In the genomic region with DNA sequence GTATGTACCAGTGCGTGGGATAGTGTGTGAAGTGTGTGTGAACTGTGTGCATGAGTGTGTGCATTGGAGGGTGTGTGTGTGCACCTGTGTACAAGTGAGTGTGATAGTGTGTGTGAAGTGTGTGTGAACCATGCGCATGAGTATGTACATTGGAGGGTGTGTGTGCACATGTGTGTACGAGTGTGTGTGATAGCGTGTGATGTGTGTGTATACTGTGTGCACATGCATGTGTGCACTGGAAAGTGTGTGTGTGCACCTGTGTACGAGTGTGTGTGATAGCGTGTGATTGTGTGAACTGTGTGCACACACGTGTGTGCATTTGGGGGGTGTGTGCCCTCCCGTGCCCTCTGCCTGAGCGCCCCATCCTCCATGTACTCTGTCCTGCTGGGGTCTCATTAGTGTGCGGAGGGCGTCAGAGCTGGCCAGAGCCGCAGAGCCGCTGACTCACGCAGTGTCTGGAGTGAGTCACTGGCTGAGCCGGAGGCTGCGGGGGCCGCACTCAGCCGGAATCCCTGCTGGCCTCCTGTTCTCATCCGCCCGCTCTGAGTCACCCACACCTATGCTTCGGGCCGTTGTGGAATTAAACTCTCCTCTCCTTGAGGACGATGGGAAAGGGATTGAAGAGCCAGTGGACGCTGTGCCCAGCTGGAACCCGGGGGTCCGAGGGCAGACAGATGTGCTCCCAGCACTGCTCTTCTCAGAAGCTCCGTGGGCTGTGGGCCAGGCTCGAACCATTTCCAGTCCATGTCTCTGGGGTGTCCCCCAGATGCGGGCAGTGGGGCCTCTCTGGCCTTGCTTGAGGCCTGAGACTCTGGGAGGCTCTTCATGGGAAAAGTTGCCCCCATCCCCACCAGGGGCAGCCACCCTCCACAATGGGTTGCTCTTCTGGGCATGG, we compare ENCODE assay signal across 9 cellular contexts. TPM values are rescaled to one million over a fixed set of nuclear protein-coding genes. Genes with fewer than 3 reads are reported as not detected.
DNase-seq lines count a peak whose midpoint lies in the region; ATAC-seq, FAIRE-seq and TF ChIP-seq lines count a peak whose summit lies in the region.
"Had no signal": no experiment of that assay in that cellular context is flagged by ENCODE, and none has a peak within 500 bp of the region (broad histone marks: within the 10 kb centered on the region; RNA-seq: fewer than 3 reads in every experiment).

No MANE protein-coding gene starts in this region.

- H3K36me3 Mint-ChIP-seq in CD8-positive, alpha-beta T cell, result no peaks in the 10 kb centered on the region

- peak; percentile 48 for TF ChIP-seq POLR2A in endothelial cell of umbilical vein (IDR thresholded peaks at IDR 0.05; ENCODE audit: low read depth, low read length)

- peak overlapping the region; percentile 29 for H2AK5ac ChIP-seq in neuronal stem cell (ENCODE audit: low read depth, low read length)

- no CpG with 5 or more reads among the region's 29 CpGs for WGBS in neuronal stem cell (ENCODE audit: extremely low coverage in 2 of 2, insufficient read length in 2 of 2, insufficient replicate concordance in 1 of 2), 2 donors

- H3K4me1 Mint-ChIP-seq in CD8-positive, alpha-beta T cell (ENCODE audit: low read depth), result peaks cover 5% of the 10 kb centered on the region

- no peak overlapping the region for H3K4me3 ChIP-seq in endothelial cell of umbilical vein (replicated peaks in 1 of 3; ENCODE audit: insufficient read depth in 1 of 3, low read depth in 1 of 3, low read length in 3 of 3)
- H3K4me3 ChIP-seq in neuronal stem cell (ENCODE audit: low read length in 2 of 2), result peak overlapping the region in 1 of 2 donors; percentile 7
- no peak overlapping the region for H3K4me3 ChIP-seq in CD8-positive, alpha-beta T cell (ENCODE audit: low read depth, low read length)

- no peaks in the 10 kb centered on the region for H4K20me1 ChIP-seq in endothelial cell of umbilical vein (replicated peaks; ENCODE audit: control insufficient read depth, extremely low read depth, insufficient read depth, low read length)

- CTCF ChIA-PET in endothelial cell of umbilical vein (lab: Charles Lee), result interaction anchor here (0.8 to 2.8 kb wide), 7 partner anchors 10 to 142 kb away, joined by 3 to 10 read pairs (median 4); partner anchors contain the start of gene STX16
- CTCF ChIA-PET in CD8-positive, alpha-beta T cell (lab: Charles Lee), result no interaction called here

- H3K36me3 ChIP-seq in endothelial cell of umbilical vein (ENCODE audit: control insufficient read depth in 2 of 2, extremely low read depth in 1 of 2, insufficient read depth in 2 of 2, low read length in 2 of 2) (no peaks in the 10 kb centered on the region), neuronal stem cell (replicated peaks in 1 of 2; ENCODE audit: control insufficient read depth in 2 of 2, insufficient read depth in 2 of 2, low read length in 2 of 2) (no peaks in the 10 kb centered on the region)
- H3K36me3 ChIP-seq in CD8-positive, alpha-beta T cell (ENCODE audit: insufficient read depth, low read length), result no peaks in the 10 kb centered on the region

- H3K4me2 ChIP-seq in endothelial cell of umbilical vein (ENCODE audit: insufficient read depth, low read length), result no peak overlapping the region
- H3K4me2 ChIP-seq in neuronal stem cell (ENCODE audit: insufficient read depth, low read length, poor library complexity, severe bottlenecking), result no peak overlapping the region

- peak overlapping the region; percentile 52 for H4K8ac ChIP-seq in neuronal stem cell (ENCODE audit: low read depth, low read length)

- H3K4me1 ChIP-seq in endothelial cell of umbilical vein (ENCODE audit: control insufficient read depth, extremely low read depth, insufficient read depth, low read length) (peaks cover 28% of the 10 kb centered on the region), neuronal stem cell (ENCODE audit: control insufficient read depth in 2 of 2, insufficient read depth in 1 of 2, low read depth in 1 of 2, low read length in 2 of 2) (peaks cover 2 to 6% of the 10 kb centered on the region in 2 donors)
- H3K4me1 ChIP-seq in CD8-positive, alpha-beta T cell (ENCODE audit: insufficient read depth, low read length), result peaks cover 22% of the 10 kb centered on the region

- no peak for ATAC-seq in CD8-positive, alpha-beta T cell

- H3K4ac ChIP-seq in neuronal stem cell (ENCODE audit: low read length), result peak overlapping the region; percentile 28

- TSS peak; percentile 54 for BruUV-seq in endothelial cell of umbilical vein (replicated peaks; lab: Mats Ljungman, UMichigan)

- peaks cover 2% of the 10 kb centered on the region for H3K79me1 ChIP-seq in neuronal stem cell (ENCODE audit: low read depth, low read length)

- H2BK120ac ChIP-seq in neuronal stem cell (ENCODE audit: low read depth, low read length), result peak overlapping the region; percentile 19

- H3K27me3 Mint-ChIP-seq in CD8-positive, alpha-beta T cell (ENCODE audit: low read depth), result peaks cover 11% of the 10 kb centered on the region

- H3K4me3 Mint-ChIP-seq in CD8-positive, alpha-beta T cell, result no peak overlapping the region

- no peak overlapping the region for H3K27ac Mint-ChIP-seq in CD8-positive, alpha-beta T cell

- dilution Hi-C loops in endothelial cell of umbilical vein (cut with MboI; ENCODE audit: extremely low pct_ligation_motif_present, low sequenced_read_pairs), result loop anchor here (25.0 kb wide), 1 partner anchor 213 kb away; no protein-coding TSS in a partner anchor

- H3K9ac ChIP-seq in endothelial cell of umbilical vein (replicated peaks; ENCODE audit: extremely low read depth, insufficient read depth, low read length) (no peak overlapping the region), neuronal stem cell (ENCODE audit: low read depth, low read length, poor library complexity) (peak overlapping the region; percentile 37)

- no peaks in the 10 kb centered on the region for H3K9me1 ChIP-seq in endothelial cell of umbilical vein (replicated peaks; ENCODE audit: control insufficient read depth, extremely low read depth, insufficient read depth, low read length)

- H3K18ac ChIP-seq in neuronal stem cell (ENCODE audit: low read length), result peak overlapping the region; percentile 29

- peak overlapping the region; percentile 76 for H3K27ac ChIP-seq in endothelial cell of umbilical vein (ENCODE audit: insufficient read depth, low read depth, low read length)
- no peak overlapping the region for H3K27ac ChIP-seq in neuronal stem cell (replicated peaks; ENCODE audit: low read length)
- no peak overlapping the region for H3K27ac ChIP-seq in CD8-positive, alpha-beta T cell (ENCODE audit: low read depth, low read length)

- H3K27me3 ChIP-seq in endothelial cell of umbilical vein (ENCODE audit: control insufficient read depth in 2 of 2, insufficient read depth in 2 of 2, low read length in 2 of 2) (peaks cover 0 to under 1% of the 10 kb centered on the region in 2 experiments), neuronal stem cell (ENCODE audit: control insufficient read depth in 3 of 3, insufficient read depth in 3 of 3, low read depth in 1 of 3, low read length in 3 of 3) (peaks cover 0 to 3% (median 0%) of the 10 kb centered on the region in 3 experiments)
- no peaks in the 10 kb centered on the region for H3K27me3 ChIP-seq in CD8-positive, alpha-beta T cell (ENCODE audit: insufficient read depth, low read length)

- no peaks in the 10 kb centered on the region for H3K79me2 ChIP-seq in endothelial cell of umbilical vein (ENCODE audit: control insufficient read depth, insufficient read depth, low read length)

- FAIRE-seq in endothelial cell of umbilical vein (lab: Jason Lieb, UNC), result peak; percentile 99
- FAIRE-seq: GM12892 had no signal

- no peak overlapping the region for H2BK12ac ChIP-seq in neuronal stem cell (ENCODE audit: low read length)

- H2BK15ac ChIP-seq in neuronal stem cell (ENCODE audit: low read length), result no peak overlapping the region

- H3K14ac ChIP-seq in neuronal stem cell (ENCODE audit: low read length), result peak overlapping the region; percentile 76

- POLR2A ChIA-PET in endothelial cell of umbilical vein (lab: Charles Lee), result no interaction called here
- POLR2A ChIA-PET in CD8-positive, alpha-beta T cell (lab: Charles Lee), result no interaction called here

- DNase-seq in DMS53 (lab: John Stamatoyannopoulos, UW), result peak; percentile 68
- peak; percentile 58 for DNase-seq in NOMO-1 treated with DMSO at 0.1 percent for 48 hours (lab: John Stamatoyannopoulos, UW; ENCODE audit: unreplicated experiment)
- peak; percentile 93 for DNase-seq in endothelial cell of umbilical vein (ENCODE audit: low read depth, low spot score)
- DNase-seq in neuronal stem cell (ENCODE audit: low spot score), result no peak
- DNase-seq in CD8-positive, alpha-beta T cell, result no peak
- DNase-seq in NCI-H2029 (lab: John Stamatoyannopoulos, UW), result no peak
- DNase-seq in NCI-H2029 treated with DMSO at 0.1 percent for 48 hours (lab: John Stamatoyannopoulos, UW), result no peak
- no peak for DNase-seq in stimulated activated CD4-positive, alpha-beta T cell treated with anti-CD3 and anti-CD28 coated beads, Interleukin-4, amount 100 ng/mL, for 24 hours

- H3K9me3 ChIP-seq in endothelial cell of umbilical vein (replicated peaks; ENCODE audit: control insufficient read depth, insufficient read depth, low read length) (no peaks in the 10 kb centered on the region), neuronal stem cell (replicated peaks in 1 of 2; ENCODE audit: control insufficient read depth in 2 of 2, insufficient read depth in 1 of 2, low read depth in 1 of 2, low read length in 2 of 2) (peaks cover 12 to 18% of the 10 kb centered on the region in 2 donors)
- H3K9me3 ChIP-seq in CD8-positive, alpha-beta T cell (ENCODE audit: low read length), result no peaks in the 10 kb centered on the region

- TF ChIP-seq CTCF in endothelial cell of umbilical vein (IDR thresholded peaks at IDR 0.05; ENCODE audit: extremely low read depth in 1 of 2, insufficient read depth in 1 of 2, low read depth in 1 of 2, low read length in 2 of 2), result no peak
- no peak for TF ChIP-seq CTCF in CD8-positive, alpha-beta T cell (IDR thresholded peaks at IDR 0.05)

- peak overlapping the region; percentile 50 for H2BK5ac ChIP-seq in neuronal stem cell (ENCODE audit: low read length)

- H3K9me3 Mint-ChIP-seq in CD8-positive, alpha-beta T cell, result no peaks in the 10 kb centered on the region

- intact Hi-C loops in endothelial cell of umbilical vein (cut with micrococcal nuclease), result loop anchor here (1.0 kb wide), 1 partner anchor 21 kb away; no protein-coding TSS in a partner anchor
- intact Hi-C loops in CD8-positive, alpha-beta T cell (cut with DNase I, micrococcal nuclease), result no loop called here

- H2AFZ ChIP-seq in endothelial cell of umbilical vein (ENCODE audit: low read depth, low read length) (peak overlapping the region; percentile 21), neuronal stem cell (ENCODE audit: low read length) (peak overlapping the region; percentile 81)

- H3K23ac ChIP-seq in neuronal stem cell (ENCODE audit: low read depth, low read length, poor library complexity), result peak overlapping the region; percentile 13

- H4K91ac ChIP-seq in neuronal stem cell (ENCODE audit: low read depth, low read length, poor library complexity), result peak overlapping the region; percentile 86

RNA-seq across cellular contexts. Expression of gene STX16, which starts 27.3 kb away (rescaled TPM):
- 58.5 and 63.5 TPM in 2 replicates for total RNA-seq in endothelial cell of umbilical vein
- 33.0 and 43.1 TPM in 2 replicates for polyA plus RNA-seq in endothelial cell of umbilical vein
- polyA plus RNA-seq in endothelial cell of umbilical vein (2011; cell fraction: cytosol; rRNA removed), result 36.8 and 43.5 TPM in 2 replicates
- polyA plus RNA-seq in endothelial cell of umbilical vein (2011; cell fraction: nucleus; rRNA removed), result 138 and 200 TPM in 2 replicates
- 60.7 and 62.4 TPM in 2 replicates for polyA plus RNA-seq in endothelial cell of umbilical vein (2012)
- polyA minus RNA-seq in endothelial cell of umbilical vein, result 52.1 and 74.7 TPM in 2 replicates
- 15.7 TPM for polyA minus RNA-seq in endothelial cell of umbilical vein (2011; cell fraction: cytosol; rRNA and poly(A)+ RNA removed)
- 39.8 and 43.1 TPM in 2 replicates for polyA minus RNA-seq in endothelial cell of umbilical vein (2011; cell fraction: nucleus; rRNA and poly(A)+ RNA removed)
- polyA plus RNA-seq in neuronal stem cell (2013, experiment 1 of 2), result 45.1 TPM
- 45.7 TPM for polyA plus RNA-seq in neuronal stem cell (2013, experiment 2 of 2)
- total RNA-seq in CD8-positive, alpha-beta T cell, result 100 to 1,000 TPM; 161 to 177 TPM

Comparison
In these comparisons a context has a peak if more than half of its experiments do, and no peak if none do; other contexts are left out.
1. DNase-seq: peak in DMS53 (single experiment), NOMO-1 treated with DMSO at 0.1 percent for 48 hours (single experiment) and endothelial cell of umbilical vein (single experiment); none in neuronal stem cell (single experiment), CD8-positive, alpha-beta T cell (0 of 7), NCI-H2029 (single experiment), NCI-H2029 treated with DMSO at 0.1 percent for 48 hours (single experiment) and stimulated activated CD4-positive, alpha-beta T cell treated with anti-CD3 and anti-CD28 coated beads, Interleukin-4, amount 100 ng/mL, for 24 hours (single experiment).